Comparison of ENCODE assay signal across 8 cellular contexts in the genomic region with DNA sequence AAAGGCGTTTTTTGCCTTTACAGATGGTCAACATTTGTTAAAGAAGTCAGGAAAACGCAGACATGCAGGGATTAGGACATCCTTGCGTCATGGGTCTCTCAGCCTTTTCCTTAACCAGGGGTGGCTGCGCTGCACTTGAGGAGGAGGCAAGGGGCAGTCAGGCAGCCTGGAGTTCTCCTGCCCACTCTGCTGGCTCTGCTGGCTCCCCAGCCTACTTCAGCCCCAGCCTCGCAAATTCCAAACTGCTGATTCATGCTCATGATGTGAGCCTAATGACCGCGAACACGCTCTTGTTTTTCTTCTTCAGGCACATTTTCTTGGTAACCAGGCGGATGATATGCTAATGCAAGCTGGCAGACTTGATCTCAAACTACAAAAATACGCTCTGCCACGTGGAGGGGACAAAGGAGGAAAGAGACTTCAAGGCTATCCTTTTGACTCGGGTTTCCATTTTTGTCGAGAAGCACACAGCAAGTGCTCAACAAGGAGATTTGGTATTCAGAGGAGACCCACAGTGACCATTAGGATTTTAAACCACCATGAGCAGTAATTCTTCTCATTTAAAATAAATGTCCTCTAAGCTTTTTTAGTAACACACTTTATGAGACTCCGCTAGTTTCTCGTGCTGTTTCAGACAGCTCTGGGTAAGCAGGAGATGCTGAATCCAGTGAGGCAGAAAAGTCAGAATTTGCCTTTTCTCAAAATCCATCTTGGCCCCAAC.
DNase-seq lines count a peak whose midpoint lies in the region; ATAC-seq and TF ChIP-seq lines count a peak whose summit lies in the region.

No MANE protein-coding gene starts in this region.

- H3K4me1 ChIP-seq in esophagus muscularis mucosa (peaks cover 12 to 28% (median 23%) of the 10 kb centered on the region in 4 donors), mucosa of descending colon (ENCODE audit: low read depth) (no peaks in the 10 kb centered on the region), upper lobe of right lung (peaks cover 12% of the 10 kb centered on the region)

- H3K9me3 ChIP-seq in esophagus muscularis mucosa = no peaks in the 10 kb centered on the region
- no peaks in the 10 kb centered on the region for H3K9me3 ChIP-seq in mucosa of descending colon
- H3K9me3 ChIP-seq in upper lobe of right lung = no peaks in the 10 kb centered on the region

- no peak for TF ChIP-seq EP300 in esophagus muscularis mucosa (IDR thresholded peaks at IDR 0.05)

- H3K27me3 ChIP-seq in esophagus muscularis mucosa = no peaks in the 10 kb centered on the region
- H3K27me3 ChIP-seq in upper lobe of right lung = no peaks in the 10 kb centered on the region

- DNase-seq in activated naive CD4-positive, alpha-beta T cell treated with anti-CD3 and anti-CD28 coated beads for 36 hours = peak; percentile 39
- no peak for DNase-seq in activated naive CD4-positive, alpha-beta T cell treated with Interleukin-2 at 50 U/mL for 16 hours
- DNase-seq in SW480 (ENCODE audit: low spot score) = peak; percentile 53
- no peak for DNase-seq in esophagus muscularis mucosa (ENCODE audit: extremely low spot score)
- peak; percentile 19 to 71 (median 28) for DNase-seq in mucosa of descending colon
- peak; percentile 82 for DNase-seq in upper lobe of right lung
- no peak for DNase-seq in SKM-1 (lab: John Stamatoyannopoulos, UW; ENCODE audit: unreplicated experiment)

- no peaks in the 10 kb centered on the region for H3K9me3 Mint-ChIP-seq in activated naive CD4-positive, alpha-beta T cell treated with anti-CD3 and anti-CD28 coated beads for 36 hours

- no peak overlapping the region for H3K4me3 Mint-ChIP-seq in activated naive CD4-positive, alpha-beta T cell treated with anti-CD3 and anti-CD28 coated beads for 36 hours

- H3K36me3 ChIP-seq in esophagus muscularis mucosa (no peaks in the 10 kb centered on the region), mucosa of descending colon (ENCODE audit: low read depth) (no peaks in the 10 kb centered on the region), upper lobe of right lung (no peaks in the 10 kb centered on the region)

- H3K27ac Mint-ChIP-seq in activated naive CD4-positive, alpha-beta T cell treated with anti-CD3 and anti-CD28 coated beads for 36 hours = no peak overlapping the region

- WGBS in esophagus muscularis mucosa = 37% methylated on average over 15 of the region's 15 CpGs

- no peaks in the 10 kb centered on the region for H3K36me3 Mint-ChIP-seq in activated naive CD4-positive, alpha-beta T cell treated with anti-CD3 and anti-CD28 coated beads for 36 hours (ENCODE audit: low read depth)

- ATAC-seq in mucosa of descending colon = peak; percentile 69
- peak; percentile 94 for ATAC-seq in upper lobe of right lung
- no peak for ATAC-seq in GM18867 (IDR thresholded peaks at IDR 0.05; ENCODE audit: unreplicated experiment)

- H3K4me3 ChIP-seq in esophagus muscularis mucosa = peak overlapping the region; percentile 22 to 46 (median 38)
- no peak overlapping the region for H3K4me3 ChIP-seq in mucosa of descending colon
- H3K4me3 ChIP-seq in upper lobe of right lung = peak overlapping the region; percentile 25

- intact Hi-C loops in activated naive CD4-positive, alpha-beta T cell treated with anti-CD3 and anti-CD28 coated beads for 36 hours (cut with micrococcal nuclease) = no loop called here
- intact Hi-C loops in esophagus muscularis mucosa (cut with DNase I) (no loop called here), mucosa of descending colon (cut with DNase I, micrococcal nuclease) (no loop called here), upper lobe of right lung (cut with DNase I) (no loop called here)

- H3K27me3 Mint-ChIP-seq in activated naive CD4-positive, alpha-beta T cell treated with anti-CD3 and anti-CD28 coated beads for 36 hours (ENCODE audit: low read depth) = peaks cover 12% of the 10 kb centered on the region

- TF ChIP-seq CTCF in esophagus muscularis mucosa (IDR thresholded peaks at IDR 0.05) (no peak), mucosa of descending colon (IDR thresholded peaks at IDR 0.05) (no peak), upper lobe of right lung (IDR thresholded peaks at IDR 0.05) (no peak)

- no peak for TF ChIP-seq POLR2A in esophagus muscularis mucosa (IDR thresholded peaks at IDR 0.05; ENCODE audit: low read depth)

- H3K27ac ChIP-seq in esophagus muscularis mucosa (replicated peaks in 1 of 4) (peak overlapping the region; percentile 71 to 79 (median 74)), upper lobe of right lung (peak overlapping the region; percentile 74)

- CTCF ChIA-PET in activated naive CD4-positive, alpha-beta T cell treated with anti-CD3 and anti-CD28 coated beads for 36 hours (lab: Charles Lee) = no interaction called here

- H3K4me1 Mint-ChIP-seq in activated naive CD4-positive, alpha-beta T cell treated with anti-CD3 and anti-CD28 coated beads for 36 hours (ENCODE audit: low read depth) = peaks cover 23% of the 10 kb centered on the region

Comparison
In these comparisons a context has a peak if more than half of its experiments do, and no peak if none do; other contexts are left out.
1. DNase-seq: peak in activated naive CD4-positive, alpha-beta T cell treated with anti-CD3 and anti-CD28 coated beads for 36 hours (single experiment), SW480 (single experiment), mucosa of descending colon (3 of 3) and upper lobe of right lung (single experiment); none in activated naive CD4-positive, alpha-beta T cell treated with Interleukin-2 at 50 U/mL for 16 hours (single experiment), esophagus muscularis mucosa (single experiment) and SKM-1 (single experiment).